Comparison of ENCODE assay signal across 1 cellular context in genomic region chr15:63504247-63504978, GRCh38.
TF ChIP-seq lines count a peak whose summit lies in the region.

A gene with protein sequence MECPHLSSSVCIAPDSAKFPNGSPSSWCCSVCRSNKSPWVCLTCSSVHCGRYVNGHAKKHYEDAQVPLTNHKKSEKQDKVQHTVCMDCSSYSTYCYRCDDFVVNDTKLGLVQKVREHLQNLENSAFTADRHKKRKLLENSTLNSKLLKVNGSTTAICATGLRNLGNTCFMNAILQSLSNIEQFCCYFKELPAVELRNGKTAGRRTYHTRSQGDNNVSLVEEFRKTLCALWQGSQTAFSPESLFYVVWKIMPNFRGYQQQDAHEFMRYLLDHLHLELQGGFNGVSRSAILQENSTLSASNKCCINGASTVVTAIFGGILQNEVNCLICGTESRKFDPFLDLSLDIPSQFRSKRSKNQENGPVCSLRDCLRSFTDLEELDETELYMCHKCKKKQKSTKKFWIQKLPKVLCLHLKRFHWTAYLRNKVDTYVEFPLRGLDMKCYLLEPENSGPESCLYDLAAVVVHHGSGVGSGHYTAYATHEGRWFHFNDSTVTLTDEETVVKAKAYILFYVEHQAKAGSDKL (plus strand): TSS chr15:63504593. CDS start chr15:63504740, 147 bp downstream.

TF ChIP-seq in HepG2, 621 proteins besides CTCF, POLR2A, EP300 and RAD21 (continued from another document and continues in another):
- TF ChIP-seq KDM1A (CRISPR knock-in tag; IDR thresholded peaks at IDR 0.05), result no peak
- TF ChIP-seq NFATC3 (CRISPR knock-in tag; IDR thresholded peaks at IDR 0.05), result no peak
- TF ChIP-seq DPF2 (CRISPR knock-in tag; IDR thresholded peaks at IDR 0.05; ENCODE audit: borderline replicate concordance, low read depth), result no peak
- TF ChIP-seq, protein P1, sequence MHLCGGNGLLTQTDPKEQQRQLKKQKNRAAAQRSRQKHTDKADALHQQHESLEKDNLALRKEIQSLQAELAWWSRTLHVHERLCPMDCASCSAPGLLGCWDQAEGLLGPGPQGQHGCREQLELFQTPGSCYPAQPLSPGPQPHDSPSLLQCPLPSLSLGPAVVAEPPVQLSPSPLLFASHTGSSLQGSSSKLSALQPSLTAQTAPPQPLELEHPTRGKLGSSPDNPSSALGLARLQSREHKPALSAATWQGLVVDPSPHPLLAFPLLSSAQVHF (CRISPR knock-in tag; IDR thresholded peaks at IDR 0.05), result no peak
- peak; percentile 84 for TF ChIP-seq ZNF564 (CRISPR knock-in tag; IDR thresholded peaks at IDR 0.05)
- peak; percentile 82; the same call in 1 of the 2 replicates for TF ChIP-seq PCBP1 (IDR thresholded peaks at IDR 0.05; ENCODE audit: borderline replicate concordance, low read depth, low read length)
- TF ChIP-seq PHF5A (CRISPR knock-in tag; IDR thresholded peaks at IDR 0.05; ENCODE audit: low read depth, unreplicated experiment), result no peak
- no peak for TF ChIP-seq ZFP37 (CRISPR knock-in tag; IDR thresholded peaks at IDR 0.05; ENCODE audit: borderline replicate concordance)
- no peak for TF ChIP-seq ZNF263 (CRISPR knock-in tag; IDR thresholded peaks at IDR 0.05)
- TF ChIP-seq RFX5 (IDR thresholded peaks at IDR 0.05; ENCODE audit: low read depth, low read length), result peak; percentile 59
- peak; percentile 32; the same call in 1 of the 2 replicates for TF ChIP-seq ZNF83 (CRISPR knock-in tag; IDR thresholded peaks at IDR 0.05; ENCODE audit: borderline replicate concordance)
- TF ChIP-seq TOPORS (CRISPR knock-in tag; IDR thresholded peaks at IDR 0.05), result no peak
- TF ChIP-seq ATF2 (CRISPR knock-in tag; IDR thresholded peaks at IDR 0.05), result peak; percentile 63
- 0 out of 2 replicates have a peak, but pooled peaks have one; percentile 66 for TF ChIP-seq MAZ (IDR thresholded peaks at IDR 0.05; ENCODE audit: borderline replicate concordance, low read depth, low read length)
- TF ChIP-seq MAZ (CRISPR knock-in tag; IDR thresholded peaks at IDR 0.05; ENCODE audit: low read depth), result peak; percentile 86
- TF ChIP-seq ZNF326 (CRISPR knock-in tag; IDR thresholded peaks at IDR 0.05; ENCODE audit: borderline replicate concordance), result no peak
- no peak for TF ChIP-seq ZEB1 (IDR thresholded peaks at IDR 0.05; ENCODE audit: insufficient replicate concordance, low read depth)
- no peak for TF ChIP-seq SYNCRIP (IDR thresholded peaks at IDR 0.05; ENCODE audit: insufficient read depth, low read depth, low read length)
- TF ChIP-seq SRF (IDR thresholded peaks at IDR 0.05; ENCODE audit: low read depth, low read length), result peak; percentile 68; the same call in 1 of the 2 replicates
- TF ChIP-seq ZNF644 (CRISPR knock-in tag; IDR thresholded peaks at IDR 0.05; ENCODE audit: low read depth), result no peak
- TF ChIP-seq, protein P2, sequence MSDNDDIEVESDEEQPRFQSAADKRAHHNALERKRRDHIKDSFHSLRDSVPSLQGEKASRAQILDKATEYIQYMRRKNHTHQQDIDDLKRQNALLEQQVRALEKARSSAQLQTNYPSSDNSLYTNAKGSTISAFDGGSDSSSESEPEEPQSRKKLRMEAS (IDR thresholded peaks at IDR 0.05), result peak; percentile 35
- no peak for TF ChIP-seq ZNF501 (CRISPR knock-in tag; IDR thresholded peaks at IDR 0.05)
- TF ChIP-seq, protein P3, sequence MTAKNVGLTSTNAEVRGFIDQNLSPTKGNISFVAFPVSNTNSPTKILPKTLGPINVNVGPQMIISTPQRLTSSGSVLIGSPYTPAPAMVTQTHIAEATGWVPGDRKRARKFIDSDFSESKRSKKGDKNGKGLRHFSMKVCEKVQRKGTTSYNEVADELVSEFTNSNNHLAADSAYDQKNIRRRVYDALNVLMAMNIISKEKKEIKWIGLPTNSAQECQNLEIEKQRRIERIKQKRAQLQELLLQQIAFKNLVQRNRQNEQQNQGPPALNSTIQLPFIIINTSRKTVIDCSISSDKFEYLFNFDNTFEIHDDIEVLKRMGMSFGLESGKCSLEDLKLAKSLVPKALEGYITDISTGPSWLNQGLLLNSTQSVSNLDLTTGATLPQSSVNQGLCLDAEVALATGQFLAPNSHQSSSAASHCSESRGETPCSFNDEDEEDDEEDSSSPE (CRISPR knock-in tag; IDR thresholded peaks at IDR 0.05), result peak; percentile 48; the same call in 1 of the 2 replicates
- no peak for TF ChIP-seq ZNF550 (CRISPR knock-in tag; IDR thresholded peaks at IDR 0.05; ENCODE audit: borderline replicate concordance)
- 0 out of 2 replicates have a peak, but pooled peaks have one; percentile 11 for TF ChIP-seq NFYB (CRISPR knock-in tag; IDR thresholded peaks at IDR 0.05)
- peak; percentile 78 for TF ChIP-seq TAF1 (CRISPR knock-in tag; IDR thresholded peaks at IDR 0.05)
- TF ChIP-seq ZNF660 (CRISPR knock-in tag; IDR thresholded peaks at IDR 0.05; ENCODE audit: borderline replicate concordance, low read depth), result peak; percentile 28; the same call in 1 of the 2 replicates
- TF ChIP-seq, protein P4, sequence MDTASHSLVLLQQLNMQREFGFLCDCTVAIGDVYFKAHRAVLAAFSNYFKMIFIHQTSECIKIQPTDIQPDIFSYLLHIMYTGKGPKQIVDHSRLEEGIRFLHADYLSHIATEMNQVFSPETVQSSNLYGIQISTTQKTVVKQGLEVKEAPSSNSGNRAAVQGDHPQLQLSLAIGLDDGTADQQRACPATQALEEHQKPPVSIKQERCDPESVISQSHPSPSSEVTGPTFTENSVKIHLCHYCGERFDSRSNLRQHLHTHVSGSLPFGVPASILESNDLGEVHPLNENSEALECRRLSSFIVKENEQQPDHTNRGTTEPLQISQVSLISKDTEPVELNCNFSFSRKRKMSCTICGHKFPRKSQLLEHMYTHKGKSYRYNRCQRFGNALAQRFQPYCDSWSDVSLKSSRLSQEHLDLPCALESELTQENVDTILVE (CRISPR knock-in tag; IDR thresholded peaks at IDR 0.05), result peak; percentile 21; the same call in 1 of the 2 replicates
- peak; percentile 80; the same call in 1 of the 2 replicates for TF ChIP-seq ZNF788 (CRISPR knock-in tag; IDR thresholded peaks at IDR 0.05; ENCODE audit: borderline replicate concordance)
- no peak for TF ChIP-seq ZFP41 (CRISPR knock-in tag; IDR thresholded peaks at IDR 0.05; ENCODE audit: borderline replicate concordance)
- peak; percentile 93 for TF ChIP-seq AGO2 (optimal IDR thresholded peaks at IDR 0.05; ENCODE audit: low read depth, low read length)
- no peak for TF ChIP-seq ZNF20 (CRISPR knock-in tag; IDR thresholded peaks at IDR 0.05)
- TF ChIP-seq HINFP (CRISPR knock-in tag; IDR thresholded peaks at IDR 0.05; ENCODE audit: low read depth), result 0 out of 2 replicates have a peak, but pooled peaks have one; percentile 75
- no peak for TF ChIP-seq RAD51 (IDR thresholded peaks at IDR 0.05; ENCODE audit: borderline replicate concordance)
- TF ChIP-seq, protein P5, sequence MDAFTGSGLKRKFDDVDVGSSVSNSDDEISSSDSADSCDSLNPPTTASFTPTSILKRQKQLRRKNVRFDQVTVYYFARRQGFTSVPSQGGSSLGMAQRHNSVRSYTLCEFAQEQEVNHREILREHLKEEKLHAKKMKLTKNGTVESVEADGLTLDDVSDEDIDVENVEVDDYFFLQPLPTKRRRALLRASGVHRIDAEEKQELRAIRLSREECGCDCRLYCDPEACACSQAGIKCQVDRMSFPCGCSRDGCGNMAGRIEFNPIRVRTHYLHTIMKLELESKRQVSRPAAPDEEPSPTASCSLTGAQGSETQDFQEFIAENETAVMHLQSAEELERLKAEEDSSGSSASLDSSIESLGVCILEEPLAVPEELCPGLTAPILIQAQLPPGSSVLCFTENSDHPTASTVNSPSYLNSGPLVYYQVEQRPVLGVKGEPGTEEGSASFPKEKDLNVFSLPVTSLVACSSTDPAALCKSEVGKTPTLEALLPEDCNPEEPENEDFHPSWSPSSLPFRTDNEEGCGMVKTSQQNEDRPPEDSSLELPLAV (CRISPR knock-in tag; conservative IDR thresholded peaks at IDR 0.05; ENCODE audit: low read depth), result no peak
- TF ChIP-seq U2AF2 (IDR thresholded peaks at IDR 0.05; ENCODE audit: low read depth, low read length), result no peak
- TF ChIP-seq REL (CRISPR knock-in tag; conservative IDR thresholded peaks at IDR 0.05), result 0 out of 2 replicates have a peak, but pooled peaks have one; percentile 10
- TF ChIP-seq, protein P6, sequence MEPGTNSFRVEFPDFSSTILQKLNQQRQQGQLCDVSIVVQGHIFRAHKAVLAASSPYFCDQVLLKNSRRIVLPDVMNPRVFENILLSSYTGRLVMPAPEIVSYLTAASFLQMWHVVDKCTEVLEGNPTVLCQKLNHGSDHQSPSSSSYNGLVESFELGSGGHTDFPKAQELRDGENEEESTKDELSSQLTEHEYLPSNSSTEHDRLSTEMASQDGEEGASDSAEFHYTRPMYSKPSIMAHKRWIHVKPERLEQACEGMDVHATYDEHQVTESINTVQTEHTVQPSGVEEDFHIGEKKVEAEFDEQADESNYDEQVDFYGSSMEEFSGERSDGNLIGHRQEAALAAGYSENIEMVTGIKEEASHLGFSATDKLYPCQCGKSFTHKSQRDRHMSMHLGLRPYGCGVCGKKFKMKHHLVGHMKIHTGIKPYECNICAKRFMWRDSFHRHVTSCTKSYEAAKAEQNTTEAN (CRISPR knock-in tag; conservative IDR thresholded peaks at IDR 0.05), result 0 out of 2 replicates have a peak, but pooled peaks have one; percentile 46
- peak in 1 of 2 experiments; percentile 75; a peak in 1 of 4 replicates for TF ChIP-seq KLF16 (CRISPR knock-in tag; IDR thresholded peaks at IDR 0.05)
- no peak for TF ChIP-seq PAF1 (CRISPR knock-in tag; IDR thresholded peaks at IDR 0.05)
- TF ChIP-seq TGIF2 (CRISPR knock-in tag; IDR thresholded peaks at IDR 0.05), result peak; percentile 93
- peak; percentile 88 for TF ChIP-seq SKI (IDR thresholded peaks at IDR 0.05; ENCODE audit: partially characterized antibody)
- TF ChIP-seq, protein P7, sequence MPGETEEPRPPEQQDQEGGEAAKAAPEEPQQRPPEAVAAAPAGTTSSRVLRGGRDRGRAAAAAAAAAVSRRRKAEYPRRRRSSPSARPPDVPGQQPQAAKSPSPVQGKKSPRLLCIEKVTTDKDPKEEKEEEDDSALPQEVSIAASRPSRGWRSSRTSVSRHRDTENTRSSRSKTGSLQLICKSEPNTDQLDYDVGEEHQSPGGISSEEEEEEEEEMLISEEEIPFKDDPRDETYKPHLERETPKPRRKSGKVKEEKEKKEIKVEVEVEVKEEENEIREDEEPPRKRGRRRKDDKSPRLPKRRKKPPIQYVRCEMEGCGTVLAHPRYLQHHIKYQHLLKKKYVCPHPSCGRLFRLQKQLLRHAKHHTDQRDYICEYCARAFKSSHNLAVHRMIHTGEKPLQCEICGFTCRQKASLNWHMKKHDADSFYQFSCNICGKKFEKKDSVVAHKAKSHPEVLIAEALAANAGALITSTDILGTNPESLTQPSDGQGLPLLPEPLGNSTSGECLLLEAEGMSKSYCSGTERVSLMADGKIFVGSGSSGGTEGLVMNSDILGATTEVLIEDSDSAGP (CRISPR knock-in tag; IDR thresholded peaks at IDR 0.05; ENCODE audit: borderline replicate concordance), result peak; percentile 70; the same call in 1 of the 2 replicates
- TF ChIP-seq ZNF101 (CRISPR knock-in tag; IDR thresholded peaks at IDR 0.05; ENCODE audit: borderline replicate concordance, low read depth), result no peak
- TF ChIP-seq CBX1 (IDR thresholded peaks at IDR 0.05; ENCODE audit: low read depth), result no peak
- no peak for TF ChIP-seq ZNF713 (CRISPR knock-in tag; IDR thresholded peaks at IDR 0.05)
- no peak for TF ChIP-seq SALL2 (CRISPR knock-in tag; IDR thresholded peaks at IDR 0.05)
- no peak for TF ChIP-seq ATRX (CRISPR knock-in tag; IDR thresholded peaks at IDR 0.05; ENCODE audit: borderline replicate concordance)
- no peak for TF ChIP-seq ZNF780A (CRISPR knock-in tag; IDR thresholded peaks at IDR 0.05)
- TF ChIP-seq, protein P8, sequence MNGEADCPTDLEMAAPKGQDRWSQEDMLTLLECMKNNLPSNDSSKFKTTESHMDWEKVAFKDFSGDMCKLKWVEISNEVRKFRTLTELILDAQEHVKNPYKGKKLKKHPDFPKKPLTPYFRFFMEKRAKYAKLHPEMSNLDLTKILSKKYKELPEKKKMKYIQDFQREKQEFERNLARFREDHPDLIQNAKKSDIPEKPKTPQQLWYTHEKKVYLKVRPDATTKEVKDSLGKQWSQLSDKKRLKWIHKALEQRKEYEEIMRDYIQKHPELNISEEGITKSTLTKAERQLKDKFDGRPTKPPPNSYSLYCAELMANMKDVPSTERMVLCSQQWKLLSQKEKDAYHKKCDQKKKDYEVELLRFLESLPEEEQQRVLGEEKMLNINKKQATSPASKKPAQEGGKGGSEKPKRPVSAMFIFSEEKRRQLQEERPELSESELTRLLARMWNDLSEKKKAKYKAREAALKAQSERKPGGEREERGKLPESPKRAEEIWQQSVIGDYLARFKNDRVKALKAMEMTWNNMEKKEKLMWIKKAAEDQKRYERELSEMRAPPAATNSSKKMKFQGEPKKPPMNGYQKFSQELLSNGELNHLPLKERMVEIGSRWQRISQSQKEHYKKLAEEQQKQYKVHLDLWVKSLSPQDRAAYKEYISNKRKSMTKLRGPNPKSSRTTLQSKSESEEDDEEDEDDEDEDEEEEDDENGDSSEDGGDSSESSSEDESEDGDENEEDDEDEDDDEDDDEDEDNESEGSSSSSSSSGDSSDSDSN (CRISPR knock-in tag; IDR thresholded peaks at IDR 0.05), result peak; percentile 97
- TF ChIP-seq ZBTB7B (CRISPR knock-in tag; IDR thresholded peaks at IDR 0.05), result no peak
- TF ChIP-seq ZKSCAN5 (CRISPR knock-in tag; IDR thresholded peaks at IDR 0.05), result no peak
